Comparison of ENCODE assay signal across 25 cellular contexts in genomic region chr2:2867371-2867770, GRCh38.
"Had no signal": no experiment of that assay in that cellular context is flagged by ENCODE, and none has a peak within 500 bp of the region (broad histone marks: within the 10 kb centered on the region; RNA-seq: fewer than 3 reads in every experiment).

No MANE protein-coding gene starts in this region.

- H3K36me3 Mint-ChIP-seq: activated naive CD8-positive, alpha-beta T cell treated with anti-CD3 and anti-CD28 coated beads, Interleukin-2, amount 10 ng/mL, durations not matched to agents 7 days and 5 days had no signal

- H3K27ac ChIP-seq: adrenal gland, breast epithelium, SJSA1 had no signal

- H3K27me3 Mint-ChIP-seq: activated naive CD8-positive, alpha-beta T cell treated with anti-CD3 and anti-CD28 coated beads, Interleukin-2, amount 10 ng/mL, durations not matched to agents 7 days and 5 days had no signal

- ATAC-seq: activated CD8-positive, alpha-beta T cell treated with anti-CD3 and anti-CD28 coated beads, Interleukin-2, amount 10 ng/mL, durations not matched to agents 7 days and 5 days; Panc1; Right ventricle myocardium inferior; SK-N-SH treated with all-trans-retinoic acid at 6 μM for 48 hours; WTC11 had no signal

- H3K4me3 Mint-ChIP-seq: activated CD8-positive, alpha-beta T cell treated with anti-CD3 and anti-CD28 coated beads, Interleukin-2, amount 10 ng/mL, durations not matched to agents 7 days and 5 days; activated naive CD8-positive, alpha-beta T cell treated with anti-CD3 and anti-CD28 coated beads, Interleukin-2, amount 10 ng/mL, durations not matched to agents 7 days and 5 days; T-helper 1 cell treated with Interleukin-12 subunit alpha and Interleukin-12 subunit beta and Interleukin-4 antibody, amounts not matched to agents 30 μg/mL and 1 μg/mL, for 36 hours; WTC11 had no signal

- H3K9me3 Mint-ChIP-seq: activated naive CD8-positive, alpha-beta T cell treated with anti-CD3 and anti-CD28 coated beads, Interleukin-2, amount 10 ng/mL, durations not matched to agents 7 days and 5 days; T-helper 1 cell treated with Interleukin-12 subunit alpha and Interleukin-12 subunit beta and Interleukin-4 antibody, amounts not matched to agents 30 μg/mL and 1 μg/mL, for 36 hours had no signal

- H3K4me1 Mint-ChIP-seq: activated naive CD8-positive, alpha-beta T cell treated with anti-CD3 and anti-CD28 coated beads, Interleukin-2, amount 10 ng/mL, durations not matched to agents 7 days and 5 days; WTC11 had no signal

- DNase-seq: activated CD4-positive, alpha-beta T cell treated with anti-CD3 and anti-CD28 coated beads for 48 hours; activated CD4-positive, alpha-beta T cell treated with anti-CD3 and anti-CD28 coated beads, Interleukin-2, amount 50 U/mL, for 4 hours; activated CD4-positive, CD25-positive, alpha-beta regulatory T cell treated with anti-CD3 and anti-CD28 coated beads, Interleukin-2, amount 50 U/mL, for 72 hours; activated CD8-positive, alpha-beta memory T cell treated with anti-CD3 and anti-CD28 coated beads, Interleukin-2, amount 50 U/mL, for 48 hours; activated CD8-positive, alpha-beta T cell treated with anti-CD3 and anti-CD28 coated beads, Interleukin-2, amount 10 ng/mL, durations not matched to agents 7 days and 5 days; activated naive CD4-positive, alpha-beta T cell treated with anti-CD3 and anti-CD28 coated beads, Interleukin-2, amount 50 U/mL, for 16 hours; activated naive CD8-positive, alpha-beta T cell treated with anti-CD3 and anti-CD28 coated beads, Interleukin-2, amount 10 ng/mL, durations not matched to agents 7 days and 5 days; activated T-cell treated with anti-CD3 and anti-CD28 coated beads, Interleukin-2, amount 50 U/mL, for 1 hour; adrenal gland; caudate nucleus; KG1; NCI-H1048; NCI-H1930; NCI-H510A treated with DMSO at 0.1 percent for 48 hours; NCI-H774; OCI-M1; RPMI8226; SW 1271 had no signal

- H3K27ac Mint-ChIP-seq: activated CD8-positive, alpha-beta T cell treated with anti-CD3 and anti-CD28 coated beads, Interleukin-2, amount 10 ng/mL, durations not matched to agents 7 days and 5 days; activated naive CD8-positive, alpha-beta T cell treated with anti-CD3 and anti-CD28 coated beads, Interleukin-2, amount 10 ng/mL, durations not matched to agents 7 days and 5 days; T-helper 1 cell treated with Interleukin-12 subunit alpha and Interleukin-12 subunit beta and Interleukin-4 antibody, amounts not matched to agents 30 μg/mL and 1 μg/mL, for 36 hours; WTC11 had no signal
